In the genomic region with DNA sequence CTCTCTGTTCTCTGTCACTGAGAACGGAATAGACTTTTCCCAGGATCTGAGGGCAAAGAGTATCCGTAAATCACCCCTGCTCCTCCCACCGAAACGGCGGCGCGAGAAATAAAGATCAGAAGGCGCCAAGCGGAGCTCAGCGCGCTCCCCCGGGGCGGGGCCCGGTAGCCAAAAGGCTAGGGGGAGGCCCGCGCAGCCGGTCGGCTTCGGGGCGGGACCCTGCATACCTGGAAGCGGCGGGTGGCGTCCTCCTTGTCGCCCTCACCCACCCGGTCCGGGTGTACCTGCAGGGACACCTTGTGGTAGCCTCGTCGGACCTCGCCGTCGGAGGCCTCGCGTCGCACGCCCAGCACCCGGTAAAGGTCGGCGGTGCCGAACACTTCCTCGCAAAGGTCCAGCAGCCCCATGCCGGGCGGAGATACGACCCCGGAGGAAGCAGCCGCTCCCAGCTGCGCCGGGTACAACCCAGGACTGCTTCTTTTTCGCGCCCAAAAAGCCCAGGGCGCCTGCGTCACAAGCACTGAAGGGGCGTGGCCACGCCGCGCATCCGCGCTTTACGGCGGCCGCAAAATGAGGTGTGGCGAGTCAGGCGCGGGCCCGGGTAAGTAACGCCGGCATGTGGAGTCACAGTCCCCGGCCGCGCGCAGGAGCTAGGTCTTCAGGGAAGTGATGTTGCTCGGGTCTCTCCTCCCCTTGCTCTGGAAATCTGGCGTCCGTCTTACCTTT, we compare ENCODE assay signal across 1 cellular context.
TF ChIP-seq lines count a peak whose summit lies in the region.

Gene DNAJC9, minus strand, starts transcription at position 473 of the 726 bp plus-strand sequence. Its CDS starts 66 bp downstream, at position 407.

TF ChIP-seq in HCT116, 20 proteins besides CTCF, POLR2A, EP300 and RAD21 (continued from another document):
- no peak for TF ChIP-seq REST (IDR thresholded peaks at IDR 0.05; ENCODE audit: low read depth)
- TF ChIP-seq MAX (IDR thresholded peaks at IDR 0.05) = peak; percentile 98
- TF ChIP-seq YY1 (IDR thresholded peaks at IDR 0.05; ENCODE audit: extremely low read depth, insufficient replicate concordance, low read depth, low read length) = peak; percentile 27
